ENCODE assay signal across 8 cellular contexts in genomic region chr19:58514564-58515020, GRCh38. TPM values are rescaled to one million over a fixed set of nuclear protein-coding genes. Genes with fewer than 3 reads are reported as not detected.
DNase-seq lines count a peak whose midpoint lies in the region; ATAC-seq and TF ChIP-seq lines count a peak whose summit lies in the region.

No MANE protein-coding gene starts in this region.

- no peak for TF ChIP-seq RAD21 in SK-N-SH (IDR thresholded peaks at IDR 0.05; ENCODE audit: low read length)

- no peak for TF ChIP-seq EP300 in SK-N-SH (IDR thresholded peaks at IDR 0.05; ENCODE audit: borderline replicate concordance in 1 of 2, low read depth in 1 of 2, low read length in 1 of 2)

- H3F3A ChIP-seq in SK-N-SH (replicated peaks; ENCODE audit: insufficient read depth) = peaks cover 14% of the 10 kb centered on the region

- DNase-seq in SK-N-SH = peak; percentile 66
- DNase-seq in activated CD8-positive, alpha-beta T cell treated with anti-CD3 and anti-CD28 coated beads, Interleukin-2, amount 10 ng/mL, durations not matched to agents 7 days and 5 days = no peak
- no peak for DNase-seq in iPS DF 6.9 (ENCODE audit: low read depth, low spot score)
- no peak for DNase-seq in stimulated activated effector memory CD8-positive, alpha-beta T cell treated with anti-CD3 and anti-CD28 coated beads, Interleukin-12 subunit alpha, Interleukin-12 subunit beta, amount 100 ng/mL, for 72 hours (ENCODE audit: low spot score in 2 of 2)
- no peak for DNase-seq in ecto neural progenitor cell (ENCODE audit: low spot score)
- no peak for DNase-seq in hippocampal formation (lab: John Stamatoyannopoulos, UW)

- peak overlapping the region; percentile 66 for H3K4me2 ChIP-seq in SK-N-SH

- CTCF ChIA-PET in SK-N-SH (lab: Yijun Ruan, JAX) = interaction anchor here (0.6 to 2.4 kb wide), 11 partner anchors 11 to 1151 kb away, joined by 3 to 23 read pairs (median 4); partner anchors contain the start of genes CHMP2A, TRAPPC2B, TRIM28 and ZNF547
- CTCF ChIA-PET in activated CD8-positive, alpha-beta T cell treated with anti-CD3 and anti-CD28 coated beads, Interleukin-2, amount 10 ng/mL, durations not matched to agents 7 days and 5 days (lab: Charles Lee) = interaction anchor here (0.6 to 2.1 kb wide), 28 partner anchors 11 to 332 kb away, joined by 3 to 46 read pairs (median 4); partner anchors contain the start of genes CHMP2A, TRIM28, ZNF446 and ZNF497

- POLR2A ChIA-PET in SK-N-SH (lab: Yijun Ruan, JAX) = interaction anchor here (1.2 to 1.9 kb wide), 4 partner anchors 29 to 45 kb away, joined by 3 to 10 read pairs (median 5); partner anchors contain the start of genes CHMP2A and TRIM28
- POLR2A ChIA-PET in activated CD8-positive, alpha-beta T cell treated with anti-CD3 and anti-CD28 coated beads, Interleukin-2, amount 10 ng/mL, durations not matched to agents 7 days and 5 days (lab: Charles Lee) = interaction anchor here (0.6 to 2.4 kb wide), 6 partner anchors 9 to 43 kb away, joined by 3 to 11 read pairs (median 4); partner anchors contain the start of gene CHMP2A

- ATAC-seq in SK-N-SH treated with all-trans-retinoic acid at 6 μM for 48 hours = no peak
- no peak for ATAC-seq in activated CD8-positive, alpha-beta T cell treated with anti-CD3 and anti-CD28 coated beads, Interleukin-2, amount 10 ng/mL, durations not matched to agents 7 days and 5 days
- no peak for ATAC-seq in stimulated activated effector memory CD8-positive, alpha-beta T cell treated with anti-CD3 and anti-CD28 coated beads, Interleukin-12 subunit alpha, Interleukin-12 subunit beta, amount 100 ng/mL, for 72 hours
- ATAC-seq in GM21447 (IDR thresholded peaks at IDR 0.05; ENCODE audit: unreplicated experiment) = no peak

- peak overlapping the region in 1 of 2 experiments; percentile 85; a peak in 2 of 4 replicates for H3K27ac ChIP-seq in SK-N-SH (ENCODE audit: low read depth in 2 of 2, low read length in 1 of 2)
- H3K27ac ChIP-seq in iPS DF 6.9 (ENCODE audit: low read length) = no peak overlapping the region

- H3K9me3 ChIP-seq in SK-N-SH = no peaks in the 10 kb centered on the region
- H3K9me3 ChIP-seq in iPS DF 6.9 (ENCODE audit: control insufficient read depth, insufficient read depth, low read length) = no peaks in the 10 kb centered on the region

- TF ChIP-seq CTCF in SK-N-SH (IDR thresholded peaks at IDR 0.05) = no peak

- H3K9me3 Mint-ChIP-seq in activated CD8-positive, alpha-beta T cell treated with anti-CD3 and anti-CD28 coated beads, Interleukin-2, amount 10 ng/mL, durations not matched to agents 7 days and 5 days (ENCODE audit: insufficient read depth) = no peaks in the 10 kb centered on the region
- no peaks in the 10 kb centered on the region for H3K9me3 Mint-ChIP-seq in stimulated activated effector memory CD8-positive, alpha-beta T cell treated with anti-CD3 and anti-CD28 coated beads, Interleukin-12 subunit alpha, Interleukin-12 subunit beta, amount 100 ng/mL, for 72 hours

- H3K9ac ChIP-seq in SK-N-SH = no peak overlapping the region

- H3K36me3 ChIP-seq in SK-N-SH (replicated peaks in 1 of 2; ENCODE audit: control insufficient read depth in 1 of 2, insufficient read depth in 2 of 2, low read length in 1 of 2) = peaks cover 9 to 28% of the 10 kb centered on the region in 2 experiments
- peaks cover 5% of the 10 kb centered on the region; the same call in 1 of the 2 replicates for H3K36me3 ChIP-seq in iPS DF 6.9 (ENCODE audit: control insufficient read depth, insufficient read depth, low read length)

- no peaks in the 10 kb centered on the region for H3K27me3 Mint-ChIP-seq in activated CD8-positive, alpha-beta T cell treated with anti-CD3 and anti-CD28 coated beads, Interleukin-2, amount 10 ng/mL, durations not matched to agents 7 days and 5 days (ENCODE audit: low read depth)

- 31% methylated on average over 2 of the region's 3 CpGs for WGBS in SK-N-SH (ENCODE audit: low lambda C conversion rate)
- no CpG with 5 or more reads among the region's 3 CpGs for WGBS in iPS DF 6.9 (ENCODE audit: insufficient coverage, insufficient read length)

- peaks cover 57% of the 10 kb centered on the region for H3K79me2 ChIP-seq in SK-N-SH (ENCODE audit: insufficient read depth)

- H3K27me3 ChIP-seq in SK-N-SH (ENCODE audit: insufficient read depth) (no peaks in the 10 kb centered on the region), iPS DF 6.9 (ENCODE audit: control insufficient read depth, insufficient read depth, low read length) (no peaks in the 10 kb centered on the region)

- H3K4me1 ChIP-seq in SK-N-SH (ENCODE audit: control insufficient read depth in 1 of 2, insufficient read depth in 2 of 2, low read depth in 1 of 2, low read length in 1 of 2) = peaks cover 0 to 34% of the 10 kb centered on the region in 2 experiments; a peak in 1 of 4 replicates
- peaks cover 9% of the 10 kb centered on the region for H3K4me1 ChIP-seq in iPS DF 6.9 (ENCODE audit: control insufficient read depth, insufficient read depth, low read length)

- H3K4me3 ChIP-seq in SK-N-SH (ENCODE audit: low read depth in 2 of 2, low read length in 1 of 2) = peak overlapping the region in 1 of 2 experiments; percentile 47; a peak in 2 of 4 replicates
- peak overlapping the region; percentile 25; the same call in 1 of the 2 replicates for H3K4me3 ChIP-seq in iPS DF 6.9 (ENCODE audit: low read length)

- no peaks in the 10 kb centered on the region for H3K9me2 ChIP-seq in SK-N-SH

- peaks cover 27% of the 10 kb centered on the region for H3K36me3 Mint-ChIP-seq in activated CD8-positive, alpha-beta T cell treated with anti-CD3 and anti-CD28 coated beads, Interleukin-2, amount 10 ng/mL, durations not matched to agents 7 days and 5 days (ENCODE audit: low read depth)
- H3K36me3 Mint-ChIP-seq in stimulated activated effector memory CD8-positive, alpha-beta T cell treated with anti-CD3 and anti-CD28 coated beads, Interleukin-12 subunit alpha, Interleukin-12 subunit beta, amount 100 ng/mL, for 72 hours = peaks cover 57% of the 10 kb centered on the region

- no peak overlapping the region for H2AFZ ChIP-seq in SK-N-SH (ENCODE audit: low read depth)

- peaks cover 47% of the 10 kb centered on the region for H3K4me1 Mint-ChIP-seq in activated CD8-positive, alpha-beta T cell treated with anti-CD3 and anti-CD28 coated beads, Interleukin-2, amount 10 ng/mL, durations not matched to agents 7 days and 5 days (ENCODE audit: low read depth)
- peaks cover 58% of the 10 kb centered on the region for H3K4me1 Mint-ChIP-seq in stimulated activated effector memory CD8-positive, alpha-beta T cell treated with anti-CD3 and anti-CD28 coated beads, Interleukin-12 subunit alpha, Interleukin-12 subunit beta, amount 100 ng/mL, for 72 hours

- H3K4me3 Mint-ChIP-seq in activated CD8-positive, alpha-beta T cell treated with anti-CD3 and anti-CD28 coated beads, Interleukin-2, amount 10 ng/mL, durations not matched to agents 7 days and 5 days = peak overlapping the region; percentile 78
- H3K4me3 Mint-ChIP-seq in stimulated activated effector memory CD8-positive, alpha-beta T cell treated with anti-CD3 and anti-CD28 coated beads, Interleukin-12 subunit alpha, Interleukin-12 subunit beta, amount 100 ng/mL, for 72 hours = peak overlapping the region; percentile 82

- no peaks in the 10 kb centered on the region; the same call in 1 of the 2 replicates for H4K20me1 ChIP-seq in SK-N-SH (ENCODE audit: insufficient read depth)

- peak overlapping the region; percentile 88 for H3K27ac Mint-ChIP-seq in activated CD8-positive, alpha-beta T cell treated with anti-CD3 and anti-CD28 coated beads, Interleukin-2, amount 10 ng/mL, durations not matched to agents 7 days and 5 days
- peak overlapping the region; percentile 86 for H3K27ac Mint-ChIP-seq in stimulated activated effector memory CD8-positive, alpha-beta T cell treated with anti-CD3 and anti-CD28 coated beads, Interleukin-12 subunit alpha, Interleukin-12 subunit beta, amount 100 ng/mL, for 72 hours

TF ChIP-seq in SK-N-SH, 30 proteins besides CTCF, POLR2A, EP300 and RAD21 (continues in another document):
- TF ChIP-seq SMC3 (IDR thresholded peaks at IDR 0.05; ENCODE audit: low read depth, low read length) (no peak), POLR2AphosphoS5 (IDR thresholded peaks at IDR 0.05; ENCODE audit: low read depth, low read length) (no peak)

RNA-seq across cellular contexts. Expression of gene SLC27A5, which starts 2.8 kb away (rescaled TPM):
- polyA plus RNA-seq in SK-N-SH (2012; rRNA removed) = 50.5 and 57.3 TPM in 2 replicates
- polyA plus RNA-seq in SK-N-SH (2012; cell fraction: cytosol; rRNA removed) = 29.2 and 41.8 TPM in 2 replicates
- 24.0 and 40.3 TPM in 2 replicates for polyA plus RNA-seq in SK-N-SH (2012; cell fraction: nucleus; rRNA removed)
- 10 to 100 TPM; 12.2 to 14.4 TPM for total RNA-seq in activated CD8-positive, alpha-beta T cell treated with anti-CD3 and anti-CD28 coated beads, Interleukin-2, amount 10 ng/mL, durations not matched to agents 7 days and 5 days

RNA-seq across cellular contexts. Expression of gene ZBTB45, which starts 5.0 kb away (rescaled TPM):
- 7.9 and 11.3 TPM in 2 replicates for polyA plus RNA-seq in SK-N-SH (2012; rRNA removed)
- 4.4 and 6.0 TPM in 2 replicates for polyA plus RNA-seq in SK-N-SH (2012; cell fraction: cytosol; rRNA removed)
- polyA plus RNA-seq in SK-N-SH (2012; cell fraction: nucleus; rRNA removed) = 21.0 and 30.6 TPM in 2 replicates
- 10 to 100 TPM; 13.9 to 16.7 TPM for total RNA-seq in activated CD8-positive, alpha-beta T cell treated with anti-CD3 and anti-CD28 coated beads, Interleukin-2, amount 10 ng/mL, durations not matched to agents 7 days and 5 days

RNA-seq across cellular contexts. Expression of gene TRIM28, which starts 29.3 kb away (rescaled TPM):
- polyA plus RNA-seq in SK-N-SH (2012; rRNA removed) = 321 and 594 TPM in 2 replicates
- polyA plus RNA-seq in SK-N-SH (2012; cell fraction: cytosol; rRNA removed) = 191 and 231 TPM in 2 replicates
- polyA plus RNA-seq in SK-N-SH (2012; cell fraction: nucleus; rRNA removed) = 1,222 and 1,964 TPM in 2 replicates
- 100 to 1,000 TPM; 476 to 528 TPM for total RNA-seq in activated CD8-positive, alpha-beta T cell treated with anti-CD3 and anti-CD28 coated beads, Interleukin-2, amount 10 ng/mL, durations not matched to agents 7 days and 5 days

RNA-seq across cellular contexts. Expression of gene ZNF446, which starts 38.4 kb away (rescaled TPM):
- polyA plus RNA-seq in SK-N-SH (2012; rRNA removed) = 6.9 and 7.0 TPM in 2 replicates
- polyA plus RNA-seq in SK-N-SH (2012; cell fraction: cytosol; rRNA removed) = 2.3 and 4.2 TPM in 2 replicates
- 22.6 and 27.0 TPM in 2 replicates for polyA plus RNA-seq in SK-N-SH (2012; cell fraction: nucleus; rRNA removed)
- 1 to 10 TPM; 6.9 to 7.8 TPM for total RNA-seq in activated CD8-positive, alpha-beta T cell treated with anti-CD3 and anti-CD28 coated beads, Interleukin-2, amount 10 ng/mL, durations not matched to agents 7 days and 5 days

RNA-seq across cellular contexts. Expression of gene CHMP2A, which starts 40.3 kb away (rescaled TPM):
- 308 and 381 TPM in 2 replicates for polyA plus RNA-seq in SK-N-SH (2012; rRNA removed)
- polyA plus RNA-seq in SK-N-SH (2012; cell fraction: cytosol; rRNA removed) = 350 and 388 TPM in 2 replicates
- polyA plus RNA-seq in SK-N-SH (2012; cell fraction: nucleus; rRNA removed) = 218 and 251 TPM in 2 replicates
- total RNA-seq in activated CD8-positive, alpha-beta T cell treated with anti-CD3 and anti-CD28 coated beads, Interleukin-2, amount 10 ng/mL, durations not matched to agents 7 days and 5 days = 100 to 1,000 TPM; 108 to 114 TPM
